Comparison of ENCODE assay signal across 10 cellular contexts in genomic region chr6:108875161-108875555, GRCh38. TPM values are rescaled to one million over a fixed set of nuclear protein-coding genes. Genes with fewer than 3 reads are reported as not detected.
A peak's percentile ranks its signal among the peaks of the same experiment; 100 is the strongest.
DNase-seq lines count a peak whose midpoint lies in the region; ATAC-seq and TF ChIP-seq lines count a peak whose summit lies in the region.
"Had no signal": no experiment of that assay in that cellular context is flagged by ENCODE, and none has a peak within 500 bp of the region (broad histone marks: within the 10 kb centered on the region; RNA-seq: fewer than 3 reads in every experiment).

No MANE protein-coding gene starts in this region.

- peaks cover 7 to 8% of the 10 kb centered on the region in 2 experiments for H3K36me3 ChIP-seq in mesenchymal stem cell (ENCODE audit: control insufficient read depth in 1 of 2, insufficient read depth in 2 of 2, low read depth in 1 of 2, low read length in 2 of 2)
- no peaks in the 10 kb centered on the region for H3K36me3 ChIP-seq in Caco-2 (ENCODE audit: control insufficient read depth, insufficient read depth, low read length)

- H3K4me1 ChIP-seq in mesenchymal stem cell (ENCODE audit: control insufficient read depth, insufficient read depth, low read depth, low read length): peaks cover 2% of the 10 kb centered on the region
- H3K4me1 ChIP-seq in Caco-2: no peaks in the 10 kb centered on the region

- POLR2A ChIA-PET in Caco-2 (lab: Charles Lee): no interaction called here

- no peak for DNase-seq in mesenchymal stem cell
- DNase-seq in OCI-M2 (lab: John Stamatoyannopoulos, UW; ENCODE audit: unreplicated experiment): no peak
- no peak for DNase-seq in HCEC 1CT
- DNase-seq in Caco-2: no peak
- no peak for DNase-seq in retina
- DNase-seq: foreskin melanocyte had no signal

- H3K18ac ChIP-seq in mesenchymal stem cell (ENCODE audit: low read depth in 1 of 2, low read length in 2 of 2): no peak overlapping the region

- no peaks in the 10 kb centered on the region for H3K4me1 Mint-ChIP-seq in Caco-2 (ENCODE audit: low read depth, unreplicated experiment)

- no peak overlapping the region for H3K14ac ChIP-seq in mesenchymal stem cell (ENCODE audit: low read length in 2 of 2)

- H3K23ac ChIP-seq in mesenchymal stem cell (ENCODE audit: low read length in 2 of 2): no peak overlapping the region

- no peak overlapping the region for H2BK15ac ChIP-seq in mesenchymal stem cell (ENCODE audit: low read depth, poor library complexity, severe bottlenecking)

- H2AK5ac ChIP-seq in mesenchymal stem cell (ENCODE audit: low read length, severe bottlenecking): no peak overlapping the region

- H3K9ac ChIP-seq in mesenchymal stem cell (ENCODE audit: low read length): peak overlapping the region; percentile 88

- H4K91ac ChIP-seq in mesenchymal stem cell (ENCODE audit: low read length): no peak overlapping the region

- H3K4me3 Mint-ChIP-seq in Caco-2 (ENCODE audit: unreplicated experiment): no peak overlapping the region

- H2BK120ac ChIP-seq in mesenchymal stem cell (ENCODE audit: low read depth, low read length): no peak overlapping the region

- no peak overlapping the region for H3K4me3 ChIP-seq in mesenchymal stem cell (ENCODE audit: insufficient read depth in 1 of 2, low read depth in 1 of 2, low read length in 2 of 2)
- H3K4me3 ChIP-seq in Caco-2 (ENCODE audit: low read depth, low read length): no peak overlapping the region

- H3K4me2 ChIP-seq in mesenchymal stem cell (ENCODE audit: low read length, poor library complexity, severe bottlenecking): no peak overlapping the region

- H3K27me3 ChIP-seq in mesenchymal stem cell (ENCODE audit: control insufficient read depth in 1 of 2, insufficient read depth in 1 of 2, low read length in 2 of 2) (no peaks in the 10 kb centered on the region), Caco-2 (replicated peaks; ENCODE audit: control insufficient read depth, insufficient read depth, low read length) (no peaks in the 10 kb centered on the region)

- H3K27me3 Mint-ChIP-seq in Caco-2 (ENCODE audit: insufficient read depth, unreplicated experiment): no peaks in the 10 kb centered on the region

- H3K4ac ChIP-seq in mesenchymal stem cell (ENCODE audit: low read depth in 1 of 2, low read length in 2 of 2): no peak overlapping the region

- no peaks in the 10 kb centered on the region for H3K9me3 Mint-ChIP-seq in Caco-2 (ENCODE audit: unreplicated experiment)

- no peaks in the 10 kb centered on the region for H3K36me3 Mint-ChIP-seq in Caco-2 (ENCODE audit: insufficient read depth, unreplicated experiment)

- H4K8ac ChIP-seq in mesenchymal stem cell (ENCODE audit: low read length): no peak overlapping the region

- ATAC-seq in GM18499 (IDR thresholded peaks at IDR 0.05; ENCODE audit: insufficient read depth, unreplicated experiment) (peak; percentile 7), GM21515 (IDR thresholded peaks at IDR 0.05; ENCODE audit: unreplicated experiment) (peak; percentile 23), HG03565 (IDR thresholded peaks at IDR 0.05; ENCODE audit: unreplicated experiment) (peak; percentile 17)
- ATAC-seq: Panc1 had no signal

- no peak for TF ChIP-seq CTCF in Caco-2 (IDR thresholded peaks at IDR 0.05; ENCODE audit: insufficient read depth in 1 of 2, low read depth in 1 of 2, low read length in 1 of 2, severe bottlenecking in 1 of 2, unreplicated experiment in 1 of 2)

- H2BK5ac ChIP-seq in mesenchymal stem cell (ENCODE audit: low read depth, low read length, poor library complexity, severe bottlenecking): no peak overlapping the region

- H3K27ac ChIP-seq in mesenchymal stem cell (ENCODE audit: low read length, poor library complexity, severe bottlenecking): no peak overlapping the region

- no peaks in the 10 kb centered on the region for H3K79me1 ChIP-seq in mesenchymal stem cell (replicated peaks; ENCODE audit: low read length, poor library complexity, severe bottlenecking)

- BruUV-seq in Caco-2 (replicated peaks; lab: Mats Ljungman, UMichigan): no TSS peak

- H3K27ac Mint-ChIP-seq in Caco-2 (ENCODE audit: unreplicated experiment): no peak overlapping the region

- H2BK12ac ChIP-seq in mesenchymal stem cell (ENCODE audit: low read length in 2 of 2): no peak overlapping the region

- intact Hi-C loops in Caco-2 (cut with micrococcal nuclease; ENCODE audit: unreplicated experiment): no loop called here

- CTCF ChIA-PET in Caco-2 (lab: Charles Lee): no interaction called here

- no peaks in the 10 kb centered on the region for H3K9me3 ChIP-seq in mesenchymal stem cell (ENCODE audit: control insufficient read depth, low read length)
- no peaks in the 10 kb centered on the region for H3K9me3 ChIP-seq in Caco-2

- H2AFZ ChIP-seq in mesenchymal stem cell (ENCODE audit: low read depth, low read length): no peak overlapping the region

RNA-seq across cellular contexts. Expression of gene ARMC2, which starts 26.9 kb away (rescaled TPM):
- polyA plus RNA-seq in mesenchymal stem cell (2013, experiment 1 of 2): 3.1 TPM
- 4.1 TPM for polyA plus RNA-seq in mesenchymal stem cell (2013, experiment 2 of 2)
- total RNA-seq in Caco-2 (2022): 6.1 and 7.8 TPM in 2 replicates
